ENCODE assay signal across 8 cellular contexts in the genomic region with DNA sequence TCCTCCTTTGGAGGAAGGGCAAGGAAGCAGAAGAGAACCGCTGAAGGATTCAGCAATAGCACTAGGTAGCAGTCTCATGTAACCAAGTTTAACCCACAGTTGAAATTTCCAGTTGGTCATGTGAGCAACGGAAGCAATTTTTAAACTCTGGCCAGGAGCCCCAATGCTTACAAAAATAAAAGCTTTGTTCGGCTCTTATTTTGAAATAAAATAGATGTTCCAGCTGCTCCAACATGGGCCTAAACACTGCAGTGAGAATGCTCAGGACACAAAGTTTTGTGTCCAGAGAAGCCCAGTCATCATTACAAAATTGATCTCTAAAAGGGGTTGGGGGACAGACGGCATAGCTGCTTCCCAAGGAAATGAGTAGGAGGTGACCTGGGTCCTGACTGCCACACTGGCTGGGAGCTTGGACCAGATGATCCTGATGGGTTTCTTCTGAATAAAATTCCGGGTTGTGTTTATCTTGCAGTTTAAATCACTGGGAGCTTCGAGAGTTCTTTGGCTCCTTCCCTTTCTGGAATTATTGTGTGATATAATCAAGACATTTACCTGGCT. TPM values are rescaled to one million over a fixed set of nuclear protein-coding genes. Genes with fewer than 3 reads are reported as not detected.
DNase-seq lines count a peak whose midpoint lies in the region; ATAC-seq, FAIRE-seq and TF ChIP-seq lines count a peak whose summit lies in the region.

No MANE protein-coding gene starts in this region.

- FAIRE-seq in RCC 7860 (lab: Jason Lieb, UNC), result no peak

- H3K36me3 ChIP-seq in mucosa of rectum (ENCODE audit: control insufficient read depth in 2 of 2, insufficient read depth in 2 of 2, low read length in 2 of 2), result peaks cover 0 to 4% of the 10 kb centered on the region in 2 donors
- H3K36me3 ChIP-seq in HAP-1 (replicated peaks), result no peaks in the 10 kb centered on the region

- ATAC-seq in GM19035 (IDR thresholded peaks at IDR 0.05; ENCODE audit: unreplicated experiment) (peak; percentile 18), WTC11 (no peak)

- DNase-seq in Jurkat, Clone E6-1 (ENCODE audit: low read depth, low spot score), result no peak
- DNase-seq in caudate nucleus (lab: John Stamatoyannopoulos, UW) (no peak), HAP-1 (ENCODE audit: low spot score in 2 of 2) (no peak), RCC 7860 (ENCODE audit: low spot score) (no peak), WTC11 (ENCODE audit: low spot score) (no peak), NCI-H1417 (lab: John Stamatoyannopoulos, UW) (no peak)

- in situ Hi-C loops in HAP-1 (cut with MboI; ENCODE audit: low sequenced_read_pairs), result no loop called here

- H3K27ac ChIP-seq in caudate nucleus (ENCODE audit: low read depth, low read length) (peak overlapping the region; percentile 95), mucosa of rectum (ENCODE audit: low read depth in 2 of 2, low read length in 2 of 2) (peak overlapping the region; percentile 94)

- H3K4me3 Mint-ChIP-seq in WTC11, result no peak overlapping the region

- H3K9ac ChIP-seq in mucosa of rectum (ENCODE audit: low read depth in 1 of 2, low read length in 2 of 2), result peak overlapping the region; percentile 82 to 86

- no peak for TF ChIP-seq CTCF in WTC11 (IDR thresholded peaks at IDR 0.05)

- no peaks in the 10 kb centered on the region for H3K27me3 Mint-ChIP-seq in WTC11 (ENCODE audit: low read depth)

- CTCF ChIA-PET in WTC11 (lab: Charles Lee), result interaction anchor here (1.6 kb wide), 1 partner anchor 23 kb away, joined by 5 read pairs; the partner anchor contains the start of gene CYREN

- H3K27ac Mint-ChIP-seq in WTC11, result no peak overlapping the region

- POLR2A ChIA-PET in WTC11 (lab: Charles Lee), result no interaction called here

- peaks cover 6 to 17% of the 10 kb centered on the region in 2 donors for H3K4me1 ChIP-seq in mucosa of rectum (ENCODE audit: control insufficient read depth in 2 of 2, insufficient read depth in 2 of 2, low read length in 2 of 2)
- H3K4me1 ChIP-seq in HAP-1, result no peaks in the 10 kb centered on the region

- H3K9me3 ChIP-seq in mucosa of rectum (ENCODE audit: control insufficient read depth in 2 of 2, low read length in 2 of 2) (no peaks in the 10 kb centered on the region), HAP-1 (no peaks in the 10 kb centered on the region)

- H3K4me1 Mint-ChIP-seq in WTC11, result peaks cover 13% of the 10 kb centered on the region

- H3K27me3 ChIP-seq in mucosa of rectum (ENCODE audit: control insufficient read depth in 2 of 2, insufficient read depth in 2 of 2, low read length in 2 of 2) (no peaks in the 10 kb centered on the region), HAP-1 (ENCODE audit: low read depth) (no peaks in the 10 kb centered on the region)

- H3K36me3 Mint-ChIP-seq in WTC11, result no peaks in the 10 kb centered on the region

- H3K9me3 Mint-ChIP-seq in WTC11, result no peaks in the 10 kb centered on the region

- H3K4me3 ChIP-seq in Jurkat, Clone E6-1 (ENCODE audit: low read length), result peak overlapping the region; percentile 38
- H3K4me3 ChIP-seq in mucosa of rectum (ENCODE audit: low read length in 2 of 2) (peak overlapping the region; percentile 74 to 88), HAP-1 (no peak overlapping the region)

TF ChIP-seq in WTC11, 78 proteins besides CTCF, POLR2A, EP300 and RAD21 (continues in another document):
- TF ChIP-seq SP1 (CRISPR knock-in tag; conservative IDR thresholded peaks at IDR 0.05), result no peak
- no peak for TF ChIP-seq IRF2 (CRISPR knock-in tag; IDR thresholded peaks at IDR 0.05; ENCODE audit: borderline replicate concordance, low read depth)
- no peak for TF ChIP-seq FOXP4 (CRISPR knock-in tag; IDR thresholded peaks at IDR 0.05)
- TF ChIP-seq SMAD4 (CRISPR knock-in tag; IDR thresholded peaks at IDR 0.05), result no peak
- TF ChIP-seq FOXP1 (CRISPR knock-in tag; IDR thresholded peaks at IDR 0.05; ENCODE audit: borderline replicate concordance), result no peak
- TF ChIP-seq, protein P1, sequence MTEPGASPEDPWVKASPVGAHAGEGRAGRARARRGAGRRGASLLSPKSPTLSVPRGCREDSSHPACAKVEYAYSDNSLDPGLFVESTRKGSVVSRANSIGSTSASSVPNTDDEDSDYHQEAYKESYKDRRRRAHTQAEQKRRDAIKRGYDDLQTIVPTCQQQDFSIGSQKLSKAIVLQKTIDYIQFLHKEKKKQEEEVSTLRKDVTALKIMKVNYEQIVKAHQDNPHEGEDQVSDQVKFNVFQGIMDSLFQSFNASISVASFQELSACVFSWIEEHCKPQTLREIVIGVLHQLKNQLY (CRISPR knock-in tag; IDR thresholded peaks at IDR 0.05), result no peak
- TF ChIP-seq, protein P2, sequence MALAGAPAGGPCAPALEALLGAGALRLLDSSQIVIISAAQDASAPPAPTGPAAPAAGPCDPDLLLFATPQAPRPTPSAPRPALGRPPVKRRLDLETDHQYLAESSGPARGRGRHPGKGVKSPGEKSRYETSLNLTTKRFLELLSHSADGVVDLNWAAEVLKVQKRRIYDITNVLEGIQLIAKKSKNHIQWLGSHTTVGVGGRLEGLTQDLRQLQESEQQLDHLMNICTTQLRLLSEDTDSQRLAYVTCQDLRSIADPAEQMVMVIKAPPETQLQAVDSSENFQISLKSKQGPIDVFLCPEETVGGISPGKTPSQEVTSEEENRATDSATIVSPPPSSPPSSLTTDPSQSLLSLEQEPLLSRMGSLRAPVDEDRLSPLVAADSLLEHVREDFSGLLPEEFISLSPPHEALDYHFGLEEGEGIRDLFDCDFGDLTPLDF (CRISPR knock-in tag; IDR thresholded peaks at IDR 0.05), result no peak
- no peak for TF ChIP-seq TP53 (CRISPR knock-in tag; IDR thresholded peaks at IDR 0.05)
- TF ChIP-seq, protein P3, sequence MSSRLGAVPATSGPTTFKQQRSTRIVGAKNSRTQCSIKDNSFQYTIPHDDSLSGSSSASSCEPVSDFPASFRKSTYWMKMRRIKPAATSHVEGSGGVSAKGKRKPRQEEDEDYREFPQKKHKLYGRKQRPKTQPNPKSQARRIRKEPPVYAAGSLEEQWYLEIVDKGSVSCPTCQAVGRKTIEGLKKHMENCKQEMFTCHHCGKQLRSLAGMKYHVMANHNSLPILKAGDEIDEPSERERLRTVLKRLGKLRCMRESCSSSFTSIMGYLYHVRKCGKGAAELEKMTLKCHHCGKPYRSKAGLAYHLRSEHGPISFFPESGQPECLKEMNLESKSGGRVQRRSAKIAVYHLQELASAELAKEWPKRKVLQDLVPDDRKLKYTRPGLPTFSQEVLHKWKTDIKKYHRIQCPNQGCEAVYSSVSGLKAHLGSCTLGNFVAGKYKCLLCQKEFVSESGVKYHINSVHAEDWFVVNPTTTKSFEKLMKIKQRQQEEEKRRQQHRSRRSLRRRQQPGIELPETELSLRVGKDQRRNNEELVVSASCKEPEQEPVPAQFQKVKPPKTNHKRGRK (CRISPR knock-in tag; IDR thresholded peaks at IDR 0.05; ENCODE audit: borderline replicate concordance), result no peak
- TF ChIP-seq, protein P4, sequence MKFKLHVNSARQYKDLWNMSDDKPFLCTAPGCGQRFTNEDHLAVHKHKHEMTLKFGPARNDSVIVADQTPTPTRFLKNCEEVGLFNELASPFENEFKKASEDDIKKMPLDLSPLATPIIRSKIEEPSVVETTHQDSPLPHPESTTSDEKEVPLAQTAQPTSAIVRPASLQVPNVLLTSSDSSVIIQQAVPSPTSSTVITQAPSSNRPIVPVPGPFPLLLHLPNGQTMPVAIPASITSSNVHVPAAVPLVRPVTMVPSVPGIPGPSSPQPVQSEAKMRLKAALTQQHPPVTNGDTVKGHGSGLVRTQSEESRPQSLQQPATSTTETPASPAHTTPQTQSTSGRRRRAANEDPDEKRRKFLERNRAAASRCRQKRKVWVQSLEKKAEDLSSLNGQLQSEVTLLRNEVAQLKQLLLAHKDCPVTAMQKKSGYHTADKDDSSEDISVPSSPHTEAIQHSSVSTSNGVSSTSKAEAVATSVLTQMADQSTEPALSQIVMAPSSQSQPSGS (CRISPR knock-in tag; IDR thresholded peaks at IDR 0.05; ENCODE audit: borderline replicate concordance, low read depth), result no peak

RNA-seq across cellular contexts. Expression of gene TMEM140, which starts 0.5 kb away (rescaled TPM):
- 6.0 TPM for polyA plus RNA-seq in Jurkat, Clone E6-1 (2012; ENCODE audit: insufficient read depth, insufficient read length)
- 0.11 to 0.14 TPM in 2 of 3 replicates, not detected in the other for total RNA-seq in WTC11 (2021)

RNA-seq across cellular contexts. Expression of gene CYREN, which starts 23.1 kb away (rescaled TPM):
- 56.7 TPM for polyA plus RNA-seq in Jurkat, Clone E6-1 (2012; ENCODE audit: insufficient read depth, insufficient read length)
- 37.9 to 43.0 TPM (median 41.4 TPM) in 3 replicates for total RNA-seq in WTC11 (2021)
